ENCODE assay signal across 28 cellular contexts in genomic region chr11:131750692-131751091, GRCh38.
"Had no signal": no experiment of that assay in that cellular context is flagged by ENCODE, and none has a peak within 500 bp of the region (broad histone marks: within the 10 kb centered on the region; RNA-seq: fewer than 3 reads in every experiment).

No MANE protein-coding gene starts in this region.

- H3K27ac Mint-ChIP-seq: activated CD4-positive, alpha-beta T cell treated with anti-CD3 and anti-CD28 coated beads, Interleukin-2, amount 10 ng/mL, durations not matched to agents 24 days and 14 days; activated CD8-positive, alpha-beta T cell treated with anti-CD3 and anti-CD28 coated beads for 36 hours; activated naive CD4-positive, alpha-beta T cell treated with anti-CD3 and anti-CD28 coated beads for 36 hours; activated naive CD4-positive, alpha-beta T cell treated with anti-CD3 and anti-CD28 coated beads, Interleukin-2, amount 50 U/mL, for 72 hours; activated T-cell treated with anti-CD3 and anti-CD28 coated beads, Interleukin-2, amount 50 U/mL, for 24 hours; activated T-helper 2 cell treated with anti-CD3 and anti-CD28 coated beads, Interferon-gamma antibody, Interleukin-2, Interleukin-4, amounts not matched to agents 10 μg/mL and 5 μg/mL and 100 μg/mL, durations not matched to agents 14 hours and 24 hours and 36 hours had no signal

- H3K4me1 Mint-ChIP-seq: activated CD4-positive, alpha-beta T cell treated with anti-CD3 and anti-CD28 coated beads, Interleukin-2, amount 10 ng/mL, durations not matched to agents 24 days and 14 days had no signal

- H3K4me3 ChIP-seq: adrenal gland, body of pancreas, MG63, SJCRH30, SK-N-MC had no signal

- H3K36me3 ChIP-seq: adrenal gland, MG63, SJCRH30, WERI-Rb-1 had no signal

- H3K27me3 Mint-ChIP-seq: activated CD4-positive, alpha-beta T cell treated with anti-CD3 and anti-CD28 coated beads, Interleukin-2, amount 10 ng/mL, durations not matched to agents 24 days and 14 days; activated CD8-positive, alpha-beta T cell treated with anti-CD3 and anti-CD28 coated beads for 36 hours had no signal

- H3K27ac ChIP-seq: adrenal gland, body of pancreas, SJCRH30, SK-N-MC, WERI-Rb-1 had no signal

- H3K4me1 ChIP-seq: adrenal gland, body of pancreas, SJCRH30 had no signal

- H3K4me3 Mint-ChIP-seq: activated CD4-positive, alpha-beta T cell treated with anti-CD3 and anti-CD28 coated beads, Interleukin-2, amount 10 ng/mL, durations not matched to agents 24 days and 14 days; activated CD8-positive, alpha-beta T cell treated with anti-CD3 and anti-CD28 coated beads for 36 hours; activated naive CD4-positive, alpha-beta T cell treated with anti-CD3 and anti-CD28 coated beads for 36 hours; activated T-cell treated with anti-CD3 and anti-CD28 coated beads, Interleukin-2, amount 50 U/mL, for 24 hours had no signal

- H3K36me3 Mint-ChIP-seq: activated naive CD4-positive, alpha-beta T cell treated with anti-CD3 and anti-CD28 coated beads, Interleukin-2, amount 50 U/mL, for 72 hours had no signal

- ATAC-seq: activated CD8-positive, alpha-beta T cell treated with anti-CD3 and anti-CD28 coated beads for 36 hours; activated naive CD4-positive, alpha-beta T cell treated with anti-CD3 and anti-CD28 coated beads, Interleukin-2, amount 50 U/mL, for 72 hours; body of pancreas had no signal

- H3K9me3 ChIP-seq: adrenal gland, body of pancreas, MG63, SJCRH30 had no signal

- H3K27me3 ChIP-seq: adrenal gland, body of pancreas, MG63, SJCRH30 had no signal

- DNase-seq: activated CD4-positive, alpha-beta T cell treated with anti-CD3 and anti-CD28 coated beads, Interleukin-2, amount 10 ng/mL, durations not matched to agents 24 days and 14 days; activated CD4-positive, alpha-beta T cell treated with anti-CD3 and anti-CD28 coated beads, Interleukin-2, amount 50 U/mL, for 4 hours; activated CD8-positive, alpha-beta T cell treated with anti-CD3 and anti-CD28 coated beads for 36 hours; activated gamma-delta T cell treated with Interleukin-2 at 50 U/mL for 16 hours; activated naive CD4-positive, alpha-beta T cell treated with anti-CD3 and anti-CD28 coated beads for 36 hours; activated T-cell treated with anti-CD3 and anti-CD28 coated beads, Interleukin-2, amount 50 U/mL, for 24 hours; adrenal gland; body of pancreas; caudate nucleus; cerebellar nuclear complex; Kasumi-1; KG1; NCI-H1048; NCI-H1105 treated with DMSO at 0.1 percent for 48 hours; NCI-H1436; NCI-H1694; NCI-H1930; NCI-H345; NCI-H524 treated with DMSO at 0.1 percent for 48 hours; OCI-M1; SHP77; SJCRH30; T1000; WERI-Rb-1 had no signal

- H3K9me3 Mint-ChIP-seq: activated CD4-positive, alpha-beta T cell treated with anti-CD3 and anti-CD28 coated beads, Interleukin-2, amount 10 ng/mL, durations not matched to agents 24 days and 14 days had no signal
